In the genomic region with DNA sequence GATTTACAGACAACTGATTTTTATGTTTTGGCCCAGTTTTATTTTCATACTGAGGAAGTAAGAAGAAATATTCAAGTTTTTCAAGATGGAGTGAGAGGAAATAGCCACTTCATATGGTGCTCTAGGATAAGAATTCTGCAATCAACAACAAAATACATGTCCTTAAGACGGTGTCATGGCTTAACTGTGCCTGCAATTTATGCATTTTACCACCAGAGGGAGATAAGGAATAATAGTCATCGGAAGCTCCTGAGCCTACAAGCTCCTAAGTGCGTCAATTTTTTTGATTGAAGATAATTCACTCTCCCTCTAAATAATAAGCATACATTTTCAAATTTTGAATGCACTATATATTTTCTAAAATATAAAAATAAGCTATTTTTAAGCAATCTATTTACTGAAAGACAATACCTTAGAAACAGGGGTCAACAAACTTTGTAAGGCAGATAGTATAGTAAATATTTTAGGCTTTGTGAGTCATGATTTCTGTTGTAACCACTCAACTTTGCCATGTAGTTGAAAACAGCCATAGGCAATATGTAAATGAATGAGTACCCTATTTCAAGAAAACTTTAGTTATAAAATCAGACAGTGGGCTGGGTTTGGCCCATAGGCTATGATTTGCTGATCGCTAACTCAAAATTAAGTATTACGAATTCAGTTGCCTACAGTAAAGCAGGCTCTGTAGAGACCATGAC, we compare ENCODE assay signal across 10 cellular contexts.
DNase-seq lines count a peak whose midpoint lies in the region; ATAC-seq, FAIRE-seq and TF ChIP-seq lines count a peak whose summit lies in the region.
"Had no signal": no experiment of that assay in that cellular context is flagged by ENCODE, and none has a peak within 500 bp of the region (broad histone marks: within the 10 kb centered on the region; RNA-seq: fewer than 3 reads in every experiment).

No MANE protein-coding gene starts in this region.

- H3K9me3 ChIP-seq in HepG2 (ENCODE audit: low read length) (no peaks in the 10 kb centered on the region), right lobe of liver (no peaks in the 10 kb centered on the region)

- H3K27me3 ChIP-seq in HepG2 (ENCODE audit: control insufficient read depth in 1 of 2, insufficient read depth in 2 of 2, low read length in 2 of 2) (peaks cover 0 to 4% of the 10 kb centered on the region in 2 experiments; a peak in 1 of 5 replicates), right lobe of liver (no peaks in the 10 kb centered on the region)

- no peak overlapping the region for H3K4me3 Mint-ChIP-seq in type B pancreatic cell
- no peak overlapping the region for H3K4me3 Mint-ChIP-seq in activated CD4-positive, alpha-beta T cell treated with anti-CD3 and anti-CD28 coated beads, Interleukin-2, amount 10 ng/mL, durations not matched to agents 7 days and 5 days
- H3K4me3 Mint-ChIP-seq: activated naive CD8-positive, alpha-beta T cell had no signal

- no peak overlapping the region for H3K4me2 ChIP-seq in HepG2 (ENCODE audit: low read depth, low read length)

- H4K20me1 ChIP-seq in HepG2 (ENCODE audit: insufficient read depth, low read length), result no peaks in the 10 kb centered on the region

- TF ChIP-seq EP300 in HepG2 (IDR thresholded peaks at IDR 0.05; ENCODE audit: low read depth in 2 of 2, low read length in 2 of 2) (no peak), HepG2 (CRISPR knock-in tag; IDR thresholded peaks at IDR 0.05; ENCODE audit: borderline replicate concordance) (no peak)

- no peak overlapping the region for H2AFZ ChIP-seq in HepG2 (ENCODE audit: low read length)

- TF ChIP-seq POLR2A in HepG2 (IDR thresholded peaks at IDR 0.05; ENCODE audit: insufficient read depth in 1 of 2, low read depth in 2 of 2, low read length in 2 of 2) (no peak), right lobe of liver (IDR thresholded peaks at IDR 0.05) (no peak)

- ATAC-seq in HepG2 (no peak), right lobe of liver (no peak)

- DNase-seq in HepG2 (ENCODE audit: low spot score) (peak; percentile 16), right lobe of liver (no peak), OCI-M1 (lab: John Stamatoyannopoulos, UW) (peak; percentile 88), fibroblast of pulmonary artery (ENCODE audit: low read depth) (peak; percentile 50), type B pancreatic cell (ENCODE audit: extremely low spot score, unreplicated experiment) (no peak), substantia nigra (lab: John Stamatoyannopoulos, UW) (no peak), D341Med (ENCODE audit: low spot score) (no peak)
- DNase-seq in activated CD4-positive, alpha-beta T cell treated with anti-CD3 and anti-CD28 coated beads, Interleukin-2, amount 10 ng/mL, durations not matched to agents 7 days and 5 days, result no peak
- DNase-seq: midbrain had no signal

- no peaks in the 10 kb centered on the region for H3K9me3 Mint-ChIP-seq in type B pancreatic cell
- H3K9me3 Mint-ChIP-seq in activated CD4-positive, alpha-beta T cell treated with anti-CD3 and anti-CD28 coated beads, Interleukin-2, amount 10 ng/mL, durations not matched to agents 7 days and 5 days, result peaks cover 5% of the 10 kb centered on the region

- CTCF ChIA-PET in HepG2 (lab: Yijun Ruan, JAX; ENCODE audit: low intra/inter-chr PET ratio, low total read pairs), result interaction anchor here (1.4 kb wide), 2 partner anchors 290 to 313 kb away, joined by 5 to 9 read pairs; no protein-coding TSS in a partner anchor
- CTCF ChIA-PET in activated CD4-positive, alpha-beta T cell treated with anti-CD3 and anti-CD28 coated beads, Interleukin-2, amount 10 ng/mL, durations not matched to agents 7 days and 5 days (lab: Charles Lee), result interaction anchor here (0.6 to 1.0 kb wide), 5 partner anchors 8 to 232 kb away, joined by 3 to 5 read pairs (median 3); no protein-coding TSS in a partner anchor

- no peaks in the 10 kb centered on the region for H3K27me3 Mint-ChIP-seq in type B pancreatic cell
- no peaks in the 10 kb centered on the region for H3K27me3 Mint-ChIP-seq in activated CD4-positive, alpha-beta T cell treated with anti-CD3 and anti-CD28 coated beads, Interleukin-2, amount 10 ng/mL, durations not matched to agents 7 days and 5 days
- H3K27me3 Mint-ChIP-seq: activated naive CD8-positive, alpha-beta T cell had no signal

- BruUV-seq in HepG2 (replicated peaks; lab: Mats Ljungman, UMichigan), result no TSS peak

- no peak overlapping the region for H3K27ac Mint-ChIP-seq in type B pancreatic cell
- no peak overlapping the region for H3K27ac Mint-ChIP-seq in activated CD4-positive, alpha-beta T cell treated with anti-CD3 and anti-CD28 coated beads, Interleukin-2, amount 10 ng/mL, durations not matched to agents 7 days and 5 days
- H3K27ac Mint-ChIP-seq: activated naive CD8-positive, alpha-beta T cell had no signal

- H3K36me3 ChIP-seq in HepG2 (replicated peaks in 1 of 2; ENCODE audit: control insufficient read depth in 1 of 2, insufficient read depth in 2 of 2, low read length in 2 of 2) (no peaks in the 10 kb centered on the region), right lobe of liver (no peaks in the 10 kb centered on the region)

- no peaks in the 10 kb centered on the region for H3K36me3 Mint-ChIP-seq in type B pancreatic cell
- H3K36me3 Mint-ChIP-seq in activated CD4-positive, alpha-beta T cell treated with anti-CD3 and anti-CD28 coated beads, Interleukin-2, amount 10 ng/mL, durations not matched to agents 7 days and 5 days (ENCODE audit: low read depth), result no peaks in the 10 kb centered on the region
- H3K36me3 Mint-ChIP-seq: activated naive CD8-positive, alpha-beta T cell had no signal

- in situ Hi-C loops in HepG2 (cut with HindIII; ENCODE audit: extremely low pct_ligation_motif_present, low pct_unique_long_range_greater_than_20kb), result no loop called here

- POLR2A ChIA-PET in HepG2 (lab: Yijun Ruan, JAX), result no interaction called here
- POLR2A ChIA-PET in activated CD4-positive, alpha-beta T cell treated with anti-CD3 and anti-CD28 coated beads, Interleukin-2, amount 10 ng/mL, durations not matched to agents 7 days and 5 days (lab: Charles Lee), result no interaction called here

- H3K9ac ChIP-seq in HepG2 (ENCODE audit: insufficient read depth, low read depth, low read length), result no peak overlapping the region

- no peak overlapping the region for H3K27ac ChIP-seq in HepG2 (ENCODE audit: extremely low read length, insufficient read depth, low read length)
- no peak overlapping the region for H3K27ac ChIP-seq in right lobe of liver
- H3K27ac ChIP-seq in substantia nigra (ENCODE audit: low read depth, low read length, poor library complexity, severe bottlenecking), result no peak overlapping the region

- H3K79me2 ChIP-seq in HepG2 (ENCODE audit: insufficient read depth, low read length), result no peaks in the 10 kb centered on the region

- intact Hi-C loops in HepG2 (cut with micrococcal nuclease; ENCODE audit: unreplicated experiment) (loop anchor here (1.0 kb wide), 1 partner anchor 290 kb away; no protein-coding TSS in a partner anchor), right lobe of liver (cut with DNase I) (no loop called here)

- H3K4me1 ChIP-seq in HepG2 (ENCODE audit: insufficient read depth, low read length) (no peaks in the 10 kb centered on the region), right lobe of liver (peaks cover 0 to 11% (median 0%) of the 10 kb centered on the region in 4 donors)

- H3K4me3 ChIP-seq in HepG2 (replicated peaks in 1 of 3; ENCODE audit: insufficient read depth in 1 of 3, low read depth in 2 of 3, low read length in 3 of 3) (no peak overlapping the region), right lobe of liver (no peak overlapping the region), fibroblast of pulmonary artery (replicated peaks; ENCODE audit: low read depth, low read length) (no peak overlapping the region)

- peak; percentile 55 for TF ChIP-seq CTCF in HepG2 (CRISPR knock-in tag; IDR thresholded peaks at IDR 0.05)
- TF ChIP-seq CTCF in right lobe of liver (IDR thresholded peaks at IDR 0.05), result peak in 2 of 4 donors; percentile 24 to 32
- TF ChIP-seq CTCF in fibroblast of pulmonary artery (IDR thresholded peaks at IDR 0.05; ENCODE audit: low read length, missing control alignments), result peak; percentile 45
- TF ChIP-seq CTCF in type B pancreatic cell (conservative IDR thresholded peaks at IDR 0.05), result peak; percentile 81

- H3K4me1 Mint-ChIP-seq in type B pancreatic cell (ENCODE audit: unreplicated experiment), result peaks cover 27% of the 10 kb centered on the region
- H3K4me1 Mint-ChIP-seq in activated CD4-positive, alpha-beta T cell treated with anti-CD3 and anti-CD28 coated beads, Interleukin-2, amount 10 ng/mL, durations not matched to agents 7 days and 5 days, result no peaks in the 10 kb centered on the region

- FAIRE-seq in HepG2 (lab: Jason Lieb, UNC), result no peak

- 30% methylated on average over 5 of the region's 5 CpGs for whole genome bisulfite sequencing in HepG2 (ENCODE audit: low lambda C conversion rate)
- 43% methylated on average over 5 of the region's 5 CpGs for WGBS in right lobe of liver (ENCODE audit: insufficient coverage, low coverage, low lambda C conversion rate, missing lambda C conversion rate)

- no peak for TF ChIP-seq RAD21 in HepG2 (CRISPR knock-in tag; IDR thresholded peaks at IDR 0.05)

TF ChIP-seq in HepG2, 621 proteins besides CTCF, POLR2A, EP300 and RAD21:
- TF ChIP-seq STAG1 (CRISPR knock-in tag; IDR thresholded peaks at IDR 0.05) (peak; percentile 47), RFXANK (CRISPR knock-in tag; IDR thresholded peaks at IDR 0.05) (no peak)
TF ChIP-seq in HepG2: peak in this region for 1.

Comparison
In these comparisons a context has a peak if more than half of its experiments do, and no peak if none do; other contexts are left out.
1. DNase-seq: peak in HepG2 (single experiment), OCI-M1 (single experiment) and fibroblast of pulmonary artery (single experiment); none in right lobe of liver (0 of 3), type B pancreatic cell (single experiment), substantia nigra (0 of 49), D341Med (single experiment) and activated CD4-positive, alpha-beta T cell treated with anti-CD3 and anti-CD28 coated beads, Interleukin-2, amount 10 ng/mL, durations not matched to agents 7 days and 5 days (single experiment).